Comparison of ENCODE assay signal across 8 cellular contexts in the genomic region with DNA sequence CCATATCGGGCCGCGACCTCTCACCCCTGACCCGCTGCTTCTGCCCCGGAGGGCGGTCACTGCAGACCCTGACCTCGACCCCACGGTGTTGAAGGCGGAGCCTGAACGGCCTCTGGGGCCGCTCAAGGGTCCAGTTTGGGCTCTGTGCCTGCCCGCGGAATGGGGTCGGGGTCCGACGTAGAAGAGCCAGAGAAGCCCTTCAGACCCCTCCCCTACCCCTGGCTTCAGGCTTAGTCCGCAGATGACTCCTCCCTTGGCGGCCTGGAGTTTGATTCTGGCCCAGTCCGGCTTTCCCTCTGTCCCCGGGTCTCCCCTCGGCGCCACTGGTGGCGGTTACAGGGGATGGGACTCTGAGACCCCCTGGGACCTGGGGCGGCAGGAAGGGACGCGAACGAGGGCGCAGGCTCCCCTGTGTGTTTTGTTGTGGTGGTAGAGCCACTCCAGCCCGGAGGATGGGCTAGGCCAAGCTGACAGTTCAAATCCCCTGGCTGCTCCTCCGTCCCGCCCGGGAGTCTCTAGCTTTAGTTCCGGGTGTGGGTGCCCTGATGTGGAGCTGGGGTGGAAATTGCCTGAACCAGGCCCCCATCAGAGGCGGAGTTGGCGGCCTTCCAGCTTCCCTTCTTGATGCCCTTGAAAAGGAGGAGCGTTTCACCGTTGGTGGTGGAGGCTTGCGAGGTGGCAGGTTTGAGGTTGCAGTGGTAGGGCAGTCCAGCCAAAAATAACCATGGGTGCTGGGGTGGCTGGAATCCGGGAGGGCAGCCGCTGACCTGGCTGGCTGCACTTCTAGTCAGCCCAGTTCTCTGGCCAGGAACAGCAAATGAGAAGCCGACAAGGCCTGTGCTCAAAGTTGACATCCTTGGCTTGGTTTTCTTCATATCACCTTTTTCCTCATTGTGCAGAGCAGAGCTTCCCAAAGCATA. TPM values are rescaled to one million over a fixed set of nuclear protein-coding genes. Genes with fewer than 3 reads are reported as not detected.
DNase-seq lines count a peak whose midpoint lies in the region; ATAC-seq and TF ChIP-seq lines count a peak whose summit lies in the region.

No MANE protein-coding gene starts in this region.

- H2BK15ac ChIP-seq in H9 (ENCODE audit: low read depth, low read length) = no peak overlapping the region

- no CpG with 5 or more reads among the region's 41 CpGs for WGBS in H9 (ENCODE audit: extremely low coverage, insufficient read length, low lambda C conversion rate)
- 0 to 1% methylated on average over 6 to 41 of the region's 41 CpGs for WGBS in testis, 2 donors

- H3K36me3 Mint-ChIP-seq in CD8-positive, alpha-beta memory T cell = peaks cover 4 to 47% (median 7%) of the 10 kb centered on the region in 3 donors
- peaks cover 16 to 23% (median 22%) of the 10 kb centered on the region in 3 experiments; a peak in 6 of 7 replicates for H3K36me3 Mint-ChIP-seq in H9 (ENCODE audit: insufficient read depth in 1 of 3, low read depth in 3 of 3)

- no peak overlapping the region for H2BK5ac ChIP-seq in H9 (ENCODE audit: insufficient read length, low read length)

- H3K56ac ChIP-seq in H9 (ENCODE audit: insufficient read length, low read depth, low read length) = no peak overlapping the region

- peaks cover 16% of the 10 kb centered on the region for H3K23me2 ChIP-seq in H9 (ENCODE audit: insufficient read length, low read depth, low read length, poor library complexity, severe bottlenecking)

- peak overlapping the region; percentile 95 for H3K4me3 ChIP-seq in CD8-positive, alpha-beta memory T cell (ENCODE audit: low read length)
- H3K4me3 ChIP-seq in PC-3 (ENCODE audit: low read length) = peak overlapping the region; percentile 100
- peak overlapping the region; percentile 99 to 100 for H3K4me3 ChIP-seq in testis

- H3K27ac Mint-ChIP-seq in CD8-positive, alpha-beta memory T cell = peak overlapping the region; percentile 95 to 99 (median 97)
- peak overlapping the region in 2 of 3 experiments; percentile 82 to 88; a peak in 5 of 7 replicates for H3K27ac Mint-ChIP-seq in H9

- H3K4me1 Mint-ChIP-seq in CD8-positive, alpha-beta memory T cell = peaks cover 44 to 58% (median 46%) of the 10 kb centered on the region in 3 donors
- H3K4me1 Mint-ChIP-seq in H9 = peaks cover 23 to 26% of the 10 kb centered on the region in 2 experiments

- H3K4me3 Mint-ChIP-seq in CD8-positive, alpha-beta memory T cell = peak overlapping the region; percentile 93 to 98 (median 94)
- peak overlapping the region; percentile 85 to 93 for H3K4me3 Mint-ChIP-seq in H9

- H3F3A ChIP-seq in PC-3 (ENCODE audit: low read length, unreplicated experiment) = no peaks in the 10 kb centered on the region

- H3K9me3 Mint-ChIP-seq in CD8-positive, alpha-beta memory T cell = no peaks in the 10 kb centered on the region
- H3K9me3 Mint-ChIP-seq in H9 = no peaks in the 10 kb centered on the region

- peaks cover 20% of the 10 kb centered on the region for H3K36me3 ChIP-seq in CD8-positive, alpha-beta memory T cell (ENCODE audit: insufficient read depth, low read length)
- H3K36me3 ChIP-seq in PC-3 (ENCODE audit: low read depth, low read length) = peaks cover 20% of the 10 kb centered on the region
- no peaks in the 10 kb centered on the region for H3K36me3 ChIP-seq in testis (ENCODE audit: low read depth, missing control alignments)

- no peak overlapping the region for H4K8ac ChIP-seq in H9 (replicated peaks; ENCODE audit: insufficient read length, low read depth, low read length)

- H3K9me2 ChIP-seq in PC-3 (replicated peaks; ENCODE audit: low read length) = no peaks in the 10 kb centered on the region

- H3T11ph ChIP-seq in H9 (ENCODE audit: low read length) = no peak overlapping the region

- no peaks in the 10 kb centered on the region for H3K9me3 ChIP-seq in CD8-positive, alpha-beta memory T cell (ENCODE audit: low read length)
- H3K9me3 ChIP-seq in H9 (ENCODE audit: control insufficient read depth, low read depth, low read length) (no peaks in the 10 kb centered on the region), PC-3 (ENCODE audit: low read length) (no peaks in the 10 kb centered on the region), testis (no peaks in the 10 kb centered on the region)

- H4K20me1 ChIP-seq in H9 (ENCODE audit: control insufficient read depth, insufficient read depth, insufficient read length) (no peaks in the 10 kb centered on the region), PC-3 (ENCODE audit: low read length) (peaks cover 28% of the 10 kb centered on the region)

- H4K5ac ChIP-seq in H9 (ENCODE audit: insufficient read length, low read depth, low read length) = no peak overlapping the region

- peaks cover 0 to 2% of the 10 kb centered on the region in 2 donors for H3K27me3 Mint-ChIP-seq in CD8-positive, alpha-beta memory T cell
- peaks cover 19% of the 10 kb centered on the region for H3K27me3 Mint-ChIP-seq in H9 (ENCODE audit: low read depth)

- intact Hi-C loops in PC-3 (cut with micrococcal nuclease) (loop anchor here (2.0 to 5.0 kb wide), 2 partner anchors 155 to 244 kb away; partner anchors contain the start of gene UBL7), testis (cut with DNase I; ENCODE audit: low total_unique reads) (no loop called here)

- peaks cover 9% of the 10 kb centered on the region for H3K79me1 ChIP-seq in H9 (ENCODE audit: insufficient read depth, low read depth, low read length, poor library complexity, severe bottlenecking)

- peak overlapping the region; percentile 75 for H3K18ac ChIP-seq in H9 (ENCODE audit: insufficient read length, low read depth, low read length)

- no peak for TF ChIP-seq POLR2A in testis (IDR thresholded peaks at IDR 0.05)

- H3K23ac ChIP-seq in H9 (ENCODE audit: insufficient read length, low read depth, low read length) = no peak overlapping the region

- no peak overlapping the region for H4K91ac ChIP-seq in H9 (ENCODE audit: insufficient read length, low read depth, low read length)

- no peak overlapping the region for H3K4ac ChIP-seq in H9 (ENCODE audit: low read depth, low read length)

- no peak overlapping the region for H2BK12ac ChIP-seq in H9 (ENCODE audit: insufficient read length, low read depth, low read length)

- no peak overlapping the region for H2BK20ac ChIP-seq in H9 (ENCODE audit: low read depth, low read length, poor library complexity, severe bottlenecking)

- H2AK5ac ChIP-seq in H9 (ENCODE audit: insufficient read length, low read length) = no peak overlapping the region

- H3K4me2 ChIP-seq in H9 (ENCODE audit: insufficient read depth, insufficient read length, low read length) = peak overlapping the region; percentile 84
- peak overlapping the region; percentile 99 for H3K4me2 ChIP-seq in PC-3 (ENCODE audit: low read length)

- H2AFZ ChIP-seq in H9 (ENCODE audit: low read length) (no peak overlapping the region), PC-3 (ENCODE audit: low read length) (peak overlapping the region; percentile 70)

- POLR2A ChIA-PET in CD8-positive, alpha-beta memory T cell (lab: Charles Lee) = interaction anchor here (0.6 to 4.0 kb wide), 17 partner anchors 9 to 835 kb away, joined by 3 to 20 read pairs (median 4); partner anchors contain the start of genes ARID3B, EDC3 and SIN3A
- POLR2A ChIA-PET in PC-3 (lab: Charles Lee; ENCODE audit: unreplicated experiment) = interaction anchor here (0.6 kb wide), 3 partner anchors 109 to 182 kb away, joined by 4 to 16 read pairs (median 5); no protein-coding TSS in a partner anchor

- H3K4me1 ChIP-seq in CD8-positive, alpha-beta memory T cell (ENCODE audit: insufficient read depth, low read length) = peaks cover 38% of the 10 kb centered on the region
- no peaks in the 10 kb centered on the region for H3K4me1 ChIP-seq in H9 (ENCODE audit: insufficient read depth, low read length)
- peaks cover 16% of the 10 kb centered on the region for H3K4me1 ChIP-seq in PC-3 (ENCODE audit: insufficient read depth, low read length)
- peaks cover 6% of the 10 kb centered on the region for H3K4me1 ChIP-seq in foreskin keratinocyte
- H3K4me1 ChIP-seq in testis = peaks cover 31% of the 10 kb centered on the region

- TF ChIP-seq CTCF in H9 (conservative IDR thresholded peaks at IDR 0.05) (no peak), PC-3 (conservative IDR thresholded peaks at IDR 0.05; ENCODE audit: low read depth, low read length) (no peak), foreskin keratinocyte (conservative IDR thresholded peaks at IDR 0.05) (no peak), testis (IDR thresholded peaks at IDR 0.05) (no peak)

- H3K9ac ChIP-seq in H9 (ENCODE audit: extremely low read depth, insufficient read length, low read length) = peak overlapping the region; percentile 86
- H3K9ac ChIP-seq in PC-3 (ENCODE audit: low read length) = peak overlapping the region; percentile 98

- peak; percentile 2; the same call in 1 of the 2 replicates for ATAC-seq in PC-3
- no peak for ATAC-seq in foreskin keratinocyte

- CTCF ChIA-PET in CD8-positive, alpha-beta memory T cell (lab: Charles Lee) = interaction anchor here (1.0 to 4.9 kb wide), 5 partner anchors 9 to 285 kb away, joined by 3 to 35 read pairs (median 4); no protein-coding TSS in a partner anchor
- CTCF ChIA-PET in PC-3 (lab: Charles Lee) = no interaction called here

- BruUV-seq in PC-3 (replicated peaks; lab: Mats Ljungman, UMichigan) = TSS peak; percentile 44

- H3K79me2 ChIP-seq in H9 (ENCODE audit: insufficient read depth, low read length) (peaks cover 25% of the 10 kb centered on the region; the same call in 1 of the 2 replicates), PC-3 (ENCODE audit: low read length) (peaks cover 62% of the 10 kb centered on the region)

- no peak overlapping the region for H2BK120ac ChIP-seq in H9 (ENCODE audit: low read depth, low read length, poor library complexity, severe bottlenecking)

- peak overlapping the region; percentile 97 for H3K27ac ChIP-seq in CD8-positive, alpha-beta memory T cell (ENCODE audit: low read depth, low read length)
- no peak overlapping the region for H3K27ac ChIP-seq in H9 (ENCODE audit: insufficient read length, low read depth, low read length)
- H3K27ac ChIP-seq in PC-3 (ENCODE audit: low read length) = peak overlapping the region; percentile 66
- H3K27ac ChIP-seq in foreskin keratinocyte = peak overlapping the region; percentile 61
- peak overlapping the region; percentile 97 to 98 for H3K27ac ChIP-seq in testis

- H3K14ac ChIP-seq in H9 (ENCODE audit: insufficient read depth, low read length) = peak overlapping the region; percentile 76

- peak; percentile 67 to 83 (median 72) for DNase-seq in CD8-positive, alpha-beta memory T cell
- DNase-seq in H9 = no peak
- DNase-seq in PC-3 = peak; percentile 45
- DNase-seq in activated gamma-delta T cell treated with Interleukin-2 at 50 U/mL for 16 hours = peak; percentile 64
- DNase-seq in foreskin keratinocyte = no peak
- peak in 43 of 56 donors; percentile 8 to 82 (median 39) for DNase-seq in nucleus accumbens (lab: John Stamatoyannopoulos, UW)
- peak; percentile 85 for DNase-seq in testis
- DNase-seq in middle frontal gyrus (ENCODE audit: extremely low spot score, low spot score) = no peak

- no peaks in the 10 kb centered on the region for H3K27me3 ChIP-seq in CD8-positive, alpha-beta memory T cell (ENCODE audit: insufficient read depth, low read length, poor library complexity, severe bottlenecking)
- H3K27me3 ChIP-seq in H9 (ENCODE audit: insufficient read depth, low read length) (no peaks in the 10 kb centered on the region; the same call in 1 of the 2 replicates), PC-3 (ENCODE audit: low read length) (no peaks in the 10 kb centered on the region), foreskin keratinocyte (no peaks in the 10 kb centered on the region), testis (no peaks in the 10 kb centered on the region)

RNA-seq across cellular contexts. Expression of gene CLK3, which starts 0.6 kb away (rescaled TPM):
- 100 to 1,000 TPM in 1 of 2 experiments, 10 to 100 TPM in 1; 96.8 to 101 TPM for total RNA-seq in CD8-positive, alpha-beta memory T cell
- polyA plus RNA-seq in CD8-positive, alpha-beta memory T cell = 84.7 TPM
- total RNA-seq in H9 (2021) = 40.8 and 41.0 TPM in 2 replicates
- 56.2 and 64.1 TPM in 2 replicates for total RNA-seq in PC-3 (2014; rRNA removed)
- total RNA-seq in foreskin keratinocyte = 51.9 and 60.4 TPM in 2 replicates
- polyA plus RNA-seq in foreskin keratinocyte = 41.7 and 48.1 TPM in 2 replicates
- total RNA-seq in testis = 100 to 1,000 TPM; 162 to 197 TPM
- polyA plus RNA-seq in testis (ENCODE audit: insufficient read depth, low read depth, low replicate concordance) = 137 TPM

Comparison
In these comparisons a context has a peak if more than half of its experiments do, and no peak if none do; other contexts are left out.
1. DNase-seq: peak in CD8-positive, alpha-beta memory T cell (5 of 5), PC-3 (single experiment), activated gamma-delta T cell treated with Interleukin-2 at 50 U/mL for 16 hours (single experiment), nucleus accumbens (43 of 56) and testis (single experiment); none in H9 (single experiment), foreskin keratinocyte (0 of 2) and middle frontal gyrus (single experiment).
2. Peak in every context shown above with its lines, with median percentiles within 50 percentile points of each other: H3K4me3 ChIP-seq.